ENCODE assay signal across 32 cellular contexts in genomic region chr5:172498431-172499129, GRCh38. TPM values are rescaled to one million over a fixed set of nuclear protein-coding genes. Genes with fewer than 3 reads are reported as not detected.
A peak's percentile ranks its signal among the peaks of the same experiment; 100 is the strongest.
DNase-seq lines count a peak whose midpoint lies in the region; ATAC-seq and TF ChIP-seq lines count a peak whose summit lies in the region.
"Had no signal": no experiment of that assay in that cellular context is flagged by ENCODE, and none has a peak within 500 bp of the region (broad histone marks: within the 10 kb centered on the region; RNA-seq: fewer than 3 reads in every experiment).

No MANE protein-coding gene starts in this region.

- ATAC-seq in activated naive CD8-positive, alpha-beta T cell treated with anti-CD3 and anti-CD28 coated beads, Interleukin-2, amount 10 ng/mL, durations not matched to agents 7 days and 5 days (ENCODE audit: low read depth): no peak
- ATAC-seq in activated naive CD8-positive, alpha-beta T cell treated with anti-CD3 and anti-CD28 coated beads, Interleukin-2, amount 50 U/mL, for 24 hours: no peak
- no peak for ATAC-seq in HG03280 (IDR thresholded peaks at IDR 0.05; ENCODE audit: unreplicated experiment)
- ATAC-seq: A549; activated CD4-positive, alpha-beta T cell treated with anti-CD3 and anti-CD28 coated beads for 36 hours had no signal

- H2BK120ac ChIP-seq in neuronal stem cell (ENCODE audit: low read depth, low read length): no peak overlapping the region

- H3K36me3 ChIP-seq in esophagus muscularis mucosa (no peaks in the 10 kb centered on the region), neuronal stem cell (replicated peaks in 1 of 2; ENCODE audit: control insufficient read depth in 2 of 2, insufficient read depth in 2 of 2, low read length in 2 of 2) (no peaks in the 10 kb centered on the region)
- H3K36me3 ChIP-seq: SJSA1 had no signal

- H3K23ac ChIP-seq in neuronal stem cell (ENCODE audit: low read depth, low read length, poor library complexity): no peak overlapping the region

- no peak overlapping the region for H3K4me2 ChIP-seq in neuronal stem cell (ENCODE audit: insufficient read depth, low read length, poor library complexity, severe bottlenecking)
- H3K4me2 ChIP-seq: A549, smooth muscle cell had no signal

- no peak overlapping the region for H3K4me3 ChIP-seq in esophagus muscularis mucosa
- H3K4me3 ChIP-seq in neuronal stem cell (ENCODE audit: low read length in 2 of 2): no peak overlapping the region
- H3K4me3 ChIP-seq: A549, SJSA1, smooth muscle cell had no signal

- no peak for TF ChIP-seq EP300 in esophagus muscularis mucosa (IDR thresholded peaks at IDR 0.05)

- no peak overlapping the region for H4K8ac ChIP-seq in neuronal stem cell (ENCODE audit: low read depth, low read length)

- H3K4me3 Mint-ChIP-seq in activated naive CD8-positive, alpha-beta T cell treated with anti-CD3 and anti-CD28 coated beads, Interleukin-2, amount 10 ng/mL, durations not matched to agents 7 days and 5 days: no peak overlapping the region
- no peak overlapping the region for H3K4me3 Mint-ChIP-seq in activated naive CD8-positive, alpha-beta T cell treated with anti-CD3 and anti-CD28 coated beads, Interleukin-2, amount 50 U/mL, for 24 hours
- no peak overlapping the region for H3K4me3 Mint-ChIP-seq in type B pancreatic cell
- H3K4me3 Mint-ChIP-seq: activated CD4-positive, alpha-beta T cell treated with anti-CD3 and anti-CD28 coated beads for 36 hours; activated naive CD4-positive, alpha-beta T cell treated with anti-CD3 and anti-CD28 coated beads for 36 hours; CD4-positive, alpha-beta T cell; HFFc6; mesothelial cell of epicardium; naive B cell; stimulated activated naive CD8-positive, alpha-beta T cell treated with anti-CD3 and anti-CD28 coated beads, Interleukin-15, Interleukin-2, amounts not matched to agents 100 ng/mL and 50 ng/mL, for 24 hours had no signal

- H2BK12ac ChIP-seq in neuronal stem cell (ENCODE audit: low read length): no peak overlapping the region

- no peaks in the 10 kb centered on the region for H3K36me3 Mint-ChIP-seq in activated naive CD8-positive, alpha-beta T cell treated with anti-CD3 and anti-CD28 coated beads, Interleukin-2, amount 10 ng/mL, durations not matched to agents 7 days and 5 days
- H3K36me3 Mint-ChIP-seq in activated naive CD8-positive, alpha-beta T cell treated with anti-CD3 and anti-CD28 coated beads, Interleukin-2, amount 50 U/mL, for 24 hours (ENCODE audit: low read depth): no peaks in the 10 kb centered on the region
- H3K36me3 Mint-ChIP-seq in type B pancreatic cell: no peaks in the 10 kb centered on the region
- H3K36me3 Mint-ChIP-seq: mesothelial cell of epicardium, naive B cell had no signal

- no peak overlapping the region for H3K14ac ChIP-seq in neuronal stem cell (ENCODE audit: low read length)

- peaks cover 13% of the 10 kb centered on the region for H3K27me3 Mint-ChIP-seq in activated naive CD8-positive, alpha-beta T cell treated with anti-CD3 and anti-CD28 coated beads, Interleukin-2, amount 10 ng/mL, durations not matched to agents 7 days and 5 days
- peaks cover 9% of the 10 kb centered on the region for H3K27me3 Mint-ChIP-seq in activated naive CD8-positive, alpha-beta T cell treated with anti-CD3 and anti-CD28 coated beads, Interleukin-2, amount 50 U/mL, for 24 hours
- H3K27me3 Mint-ChIP-seq in type B pancreatic cell: peaks cover 24% of the 10 kb centered on the region
- H3K27me3 Mint-ChIP-seq: activated CD4-positive, alpha-beta T cell treated with anti-CD3 and anti-CD28 coated beads for 36 hours; stimulated activated naive CD8-positive, alpha-beta T cell treated with anti-CD3 and anti-CD28 coated beads, Interleukin-15, Interleukin-2, amounts not matched to agents 100 ng/mL and 50 ng/mL, for 24 hours had no signal

- H3K79me1 ChIP-seq in neuronal stem cell (ENCODE audit: low read depth, low read length): no peaks in the 10 kb centered on the region

- H2BK5ac ChIP-seq in neuronal stem cell (ENCODE audit: low read length): no peak overlapping the region

- no peak overlapping the region for H2AFZ ChIP-seq in neuronal stem cell (ENCODE audit: low read length)

- H3K9me3 ChIP-seq in esophagus muscularis mucosa (no peaks in the 10 kb centered on the region), neuronal stem cell (replicated peaks in 1 of 2; ENCODE audit: control insufficient read depth in 2 of 2, insufficient read depth in 1 of 2, low read depth in 1 of 2, low read length in 2 of 2) (no peaks in the 10 kb centered on the region)
- H3K9me3 ChIP-seq: A549, SJSA1 had no signal

- WGBS in esophagus muscularis mucosa: 94% methylated on average over 12 of the region's 12 CpGs
- no CpG with 5 or more reads among the region's 12 CpGs for WGBS in neuronal stem cell (ENCODE audit: extremely low coverage in 2 of 2, insufficient read length in 2 of 2, insufficient replicate concordance in 1 of 2), 2 donors

- no peak overlapping the region for H3K9ac ChIP-seq in neuronal stem cell (ENCODE audit: low read depth, low read length, poor library complexity)

- DNase-seq in activated naive CD8-positive, alpha-beta T cell treated with anti-CD3 and anti-CD28 coated beads, Interleukin-2, amount 10 ng/mL, durations not matched to agents 7 days and 5 days: peak; percentile 9
- no peak for DNase-seq in activated naive CD8-positive, alpha-beta T cell treated with anti-CD3 and anti-CD28 coated beads, Interleukin-2, amount 50 U/mL, for 24 hours
- DNase-seq in esophagus muscularis mucosa (ENCODE audit: extremely low spot score) (peak; percentile 74), neuronal stem cell (ENCODE audit: low spot score) (no peak), type B pancreatic cell (ENCODE audit: extremely low spot score, unreplicated experiment) (peak; percentile 48), NCI-H748 (lab: John Stamatoyannopoulos, UW; ENCODE audit: unreplicated experiment) (no peak), cortex of kidney (lab: John Stamatoyannopoulos, UW) (no peak)
- DNase-seq: activated CD4-positive, alpha-beta T cell treated with anti-CD3 and anti-CD28 coated beads for 36 hours; activated naive CD4-positive, alpha-beta T cell treated with anti-CD3 and anti-CD28 coated beads for 36 hours; activated T-cell treated with anti-CD3 and anti-CD28 coated beads, Interleukin-2, amount 50 U/mL, for 48 hours; amygdala; CD4-positive, alpha-beta T cell; effector CD4-positive, alpha-beta T cell; GOT3; HFFc6; hypothalamus; IMR-90; naive B cell; NCI-H1436 treated with DMSO at 0.1 percent for 48 hours; NCI-H2107; NCI-H345; NCI-H774; occipital lobe; T-helper 9 cell had no signal

- H2BK15ac ChIP-seq in neuronal stem cell (ENCODE audit: low read length): no peak overlapping the region

- no peak for TF ChIP-seq CTCF in esophagus muscularis mucosa (IDR thresholded peaks at IDR 0.05)
- TF ChIP-seq CTCF in type B pancreatic cell (conservative IDR thresholded peaks at IDR 0.05): no peak

- intact Hi-C loops in esophagus muscularis mucosa (cut with DNase I): no loop called here

- H4K91ac ChIP-seq in neuronal stem cell (ENCODE audit: low read depth, low read length, poor library complexity): no peak overlapping the region

- peaks cover 19 to 32% (median 21%) of the 10 kb centered on the region in 4 donors for H3K4me1 ChIP-seq in esophagus muscularis mucosa
- H3K4me1 ChIP-seq in neuronal stem cell (ENCODE audit: control insufficient read depth in 2 of 2, insufficient read depth in 1 of 2, low read depth in 1 of 2, low read length in 2 of 2): peaks cover 0 to 8% of the 10 kb centered on the region in 2 donors
- H3K4me1 ChIP-seq: A549, SJSA1 had no signal

- POLR2A ChIA-PET in activated naive CD8-positive, alpha-beta T cell treated with anti-CD3 and anti-CD28 coated beads, Interleukin-2, amount 10 ng/mL, durations not matched to agents 7 days and 5 days (lab: Charles Lee): no interaction called here

- H3K9me3 Mint-ChIP-seq in activated naive CD8-positive, alpha-beta T cell treated with anti-CD3 and anti-CD28 coated beads, Interleukin-2, amount 10 ng/mL, durations not matched to agents 7 days and 5 days: no peaks in the 10 kb centered on the region
- no peaks in the 10 kb centered on the region for H3K9me3 Mint-ChIP-seq in activated naive CD8-positive, alpha-beta T cell treated with anti-CD3 and anti-CD28 coated beads, Interleukin-2, amount 50 U/mL, for 24 hours
- peaks cover 4% of the 10 kb centered on the region for H3K9me3 Mint-ChIP-seq in type B pancreatic cell
- H3K9me3 Mint-ChIP-seq: CD4-positive, alpha-beta T cell; HFFc6 had no signal

- peak overlapping the region; percentile 12 for H3K18ac ChIP-seq in neuronal stem cell (ENCODE audit: low read length)

- H3K4ac ChIP-seq in neuronal stem cell (ENCODE audit: low read length): no peak overlapping the region

- no peak overlapping the region for H3K27ac Mint-ChIP-seq in activated naive CD8-positive, alpha-beta T cell treated with anti-CD3 and anti-CD28 coated beads, Interleukin-2, amount 10 ng/mL, durations not matched to agents 7 days and 5 days
- H3K27ac Mint-ChIP-seq in activated naive CD8-positive, alpha-beta T cell treated with anti-CD3 and anti-CD28 coated beads, Interleukin-2, amount 50 U/mL, for 24 hours: no peak overlapping the region
- no peak overlapping the region for H3K27ac Mint-ChIP-seq in type B pancreatic cell
- H3K27ac Mint-ChIP-seq: activated CD4-positive, alpha-beta T cell treated with anti-CD3 and anti-CD28 coated beads for 36 hours; activated naive CD4-positive, alpha-beta T cell treated with anti-CD3 and anti-CD28 coated beads for 36 hours; CD4-positive, alpha-beta T cell; HFFc6; mesothelial cell of epicardium; naive B cell; stimulated activated naive CD8-positive, alpha-beta T cell treated with anti-CD3 and anti-CD28 coated beads, Interleukin-15, Interleukin-2, amounts not matched to agents 100 ng/mL and 50 ng/mL, for 24 hours had no signal

- no peak overlapping the region for H3K27ac ChIP-seq in esophagus muscularis mucosa (replicated peaks in 1 of 4)
- H3K27ac ChIP-seq in neuronal stem cell (replicated peaks; ENCODE audit: low read length): no peak overlapping the region
- H3K27ac ChIP-seq: A549, epithelial cell of prostate, SJSA1, VCaP had no signal

- H2AK5ac ChIP-seq in neuronal stem cell (ENCODE audit: low read depth, low read length): no peak overlapping the region

- H3K4me1 Mint-ChIP-seq in activated naive CD8-positive, alpha-beta T cell treated with anti-CD3 and anti-CD28 coated beads, Interleukin-2, amount 10 ng/mL, durations not matched to agents 7 days and 5 days: peaks cover 2% of the 10 kb centered on the region
- H3K4me1 Mint-ChIP-seq in activated naive CD8-positive, alpha-beta T cell treated with anti-CD3 and anti-CD28 coated beads, Interleukin-2, amount 50 U/mL, for 24 hours: no peaks in the 10 kb centered on the region
- peaks cover 5% of the 10 kb centered on the region for H3K4me1 Mint-ChIP-seq in type B pancreatic cell (ENCODE audit: unreplicated experiment)
- H3K4me1 Mint-ChIP-seq: activated CD4-positive, alpha-beta T cell treated with anti-CD3 and anti-CD28 coated beads for 36 hours; mesothelial cell of epicardium; naive B cell had no signal

- no peaks in the 10 kb centered on the region for H3K27me3 ChIP-seq in esophagus muscularis mucosa
- H3K27me3 ChIP-seq in neuronal stem cell (ENCODE audit: control insufficient read depth in 3 of 3, insufficient read depth in 3 of 3, low read depth in 1 of 3, low read length in 3 of 3): peaks cover 0 to 11% (median 0%) of the 10 kb centered on the region in 3 experiments

- TF ChIP-seq POLR2A in esophagus muscularis mucosa (IDR thresholded peaks at IDR 0.05; ENCODE audit: low read depth): no peak

RNA-seq across cellular contexts. Expression of gene SH3PXD2B, which starts 44.3 kb away (rescaled TPM):
- under 1 TPM; 0.28 to 0.42 TPM for total RNA-seq in activated naive CD8-positive, alpha-beta T cell treated with anti-CD3 and anti-CD28 coated beads, Interleukin-2, amount 10 ng/mL, durations not matched to agents 7 days and 5 days
- 10 to 100 TPM; 41.5 to 66.5 (median 49.2) TPM for total RNA-seq in esophagus muscularis mucosa
- polyA plus RNA-seq in neuronal stem cell (2013, experiment 1 of 2): 24.7 TPM
- polyA plus RNA-seq in neuronal stem cell (2013, experiment 2 of 2): 25.6 TPM
- total RNA-seq in type B pancreatic cell (ENCODE audit: low replicate concordance): 38.4 and 52.3 TPM in 2 replicates

Comparison
In these comparisons a context has a peak if more than half of its experiments do, and no peak if none do; other contexts are left out.
1. DNase-seq: peak in activated naive CD8-positive, alpha-beta T cell treated with anti-CD3 and anti-CD28 coated beads, Interleukin-2, amount 10 ng/mL, durations not matched to agents 7 days and 5 days (single experiment), esophagus muscularis mucosa (single experiment) and type B pancreatic cell (single experiment); none in activated naive CD8-positive, alpha-beta T cell treated with anti-CD3 and anti-CD28 coated beads, Interleukin-2, amount 50 U/mL, for 24 hours (single experiment), neuronal stem cell (single experiment), NCI-H748 (single experiment) and cortex of kidney (single experiment).
2. RNA of gene SH3PXD2B, which starts 44.3 kb away (total RNA-seq): 41.5 to 66.5 TPM in esophagus muscularis mucosa and 38.4 to 52.3 TPM in type B pancreatic cell; 0.28 to 0.42 TPM in activated naive CD8-positive, alpha-beta T cell treated with anti-CD3 and anti-CD28 coated beads, Interleukin-2, amount 10 ng/mL, durations not matched to agents 7 days and 5 days; every median in the first group is over 10 times any median in the second.